31 cellular contexts compared by ENCODE assay signal in genomic region chr6:103396768-103397167, GRCh38.
DNase-seq lines count a peak whose midpoint lies in the region; ATAC-seq and TF ChIP-seq lines count a peak whose summit lies in the region.
"Had no signal": no experiment of that assay in that cellular context is flagged by ENCODE, and none has a peak within 500 bp of the region (broad histone marks: within the 10 kb centered on the region; RNA-seq: fewer than 3 reads in every experiment).

No MANE protein-coding gene starts in this region.

- no peaks in the 10 kb centered on the region for H3K9me3 ChIP-seq in HEK293 (ENCODE audit: control insufficient read depth, insufficient read depth, low read depth, low read length)
- H3K9me3 ChIP-seq: A549, BE2C, Caco-2 had no signal

- H3K4me1 Mint-ChIP-seq in activated naive CD4-positive, alpha-beta T cell treated with anti-CD3 and anti-CD28 coated beads, Interleukin-2, amount 10 ng/mL, durations not matched to agents 7 days and 5 days, result no peaks in the 10 kb centered on the region
- no peaks in the 10 kb centered on the region for H3K4me1 Mint-ChIP-seq in progenitor cell of endocrine pancreas (ENCODE audit: low read depth)
- H3K4me1 Mint-ChIP-seq: B cell; CD14-positive monocyte; CD4-positive, alpha-beta memory T cell; CD4-positive, CD25-positive, alpha-beta regulatory T cell; CD8-positive, alpha-beta memory T cell had no signal

- POLR2A ChIA-PET in HEK293 (lab: Yijun Ruan, JAX), result no interaction called here

- H3K9me3 Mint-ChIP-seq in activated naive CD4-positive, alpha-beta T cell treated with anti-CD3 and anti-CD28 coated beads, Interleukin-2, amount 10 ng/mL, durations not matched to agents 7 days and 5 days, result peaks cover 17% of the 10 kb centered on the region
- H3K9me3 Mint-ChIP-seq in activated naive CD4-positive, alpha-beta T cell treated with anti-CD3 and anti-CD28 coated beads, Interleukin-2, amount 50 U/mL, for 72 hours, result peaks cover 23% of the 10 kb centered on the region in 2 donors
- H3K9me3 Mint-ChIP-seq in progenitor cell of endocrine pancreas (ENCODE audit: low read depth), result peaks cover 9% of the 10 kb centered on the region

- H3K36me3 Mint-ChIP-seq in activated naive CD4-positive, alpha-beta T cell treated with anti-CD3 and anti-CD28 coated beads, Interleukin-2, amount 10 ng/mL, durations not matched to agents 7 days and 5 days, result no peaks in the 10 kb centered on the region
- no peaks in the 10 kb centered on the region for H3K36me3 Mint-ChIP-seq in activated naive CD4-positive, alpha-beta T cell treated with anti-CD3 and anti-CD28 coated beads, Interleukin-2, amount 50 U/mL, for 72 hours
- H3K36me3 Mint-ChIP-seq in progenitor cell of endocrine pancreas (ENCODE audit: insufficient read depth), result no peaks in the 10 kb centered on the region
- H3K36me3 Mint-ChIP-seq: CD14-positive monocyte; CD4-positive, alpha-beta memory T cell; CD4-positive, CD25-positive, alpha-beta regulatory T cell; CD8-positive, alpha-beta T cell had no signal

- no peak overlapping the region for H3K27ac Mint-ChIP-seq in activated naive CD4-positive, alpha-beta T cell treated with anti-CD3 and anti-CD28 coated beads, Interleukin-2, amount 10 ng/mL, durations not matched to agents 7 days and 5 days
- no peak overlapping the region for H3K27ac Mint-ChIP-seq in activated naive CD4-positive, alpha-beta T cell treated with anti-CD3 and anti-CD28 coated beads, Interleukin-2, amount 50 U/mL, for 72 hours
- no peak overlapping the region for H3K27ac Mint-ChIP-seq in progenitor cell of endocrine pancreas
- H3K27ac Mint-ChIP-seq: B cell; CD14-positive monocyte; CD4-positive, alpha-beta memory T cell; CD4-positive, alpha-beta T cell; CD4-positive, CD25-positive, alpha-beta regulatory T cell; CD8-positive, alpha-beta memory T cell; CD8-positive, alpha-beta T cell had no signal

- H3K4me1 ChIP-seq in HEK293 (ENCODE audit: control insufficient read depth, insufficient read depth, low read length), result no peaks in the 10 kb centered on the region
- H3K4me1 ChIP-seq: A549; BE2C; BLaER1; BLaER1 treated with 17β-estradiol and CSF1 and Interleukin-3, amounts not matched to agents 10 nM and 100 nM; Caco-2 had no signal

- H3K27me3 Mint-ChIP-seq in activated naive CD4-positive, alpha-beta T cell treated with anti-CD3 and anti-CD28 coated beads, Interleukin-2, amount 10 ng/mL, durations not matched to agents 7 days and 5 days, result no peaks in the 10 kb centered on the region
- no peaks in the 10 kb centered on the region for H3K27me3 Mint-ChIP-seq in progenitor cell of endocrine pancreas
- H3K27me3 Mint-ChIP-seq: B cell; CD4-positive, alpha-beta memory T cell; CD4-positive, alpha-beta T cell; CD4-positive, CD25-positive, alpha-beta regulatory T cell; CD8-positive, alpha-beta memory T cell had no signal

- no peak overlapping the region for H3K4me3 Mint-ChIP-seq in activated naive CD4-positive, alpha-beta T cell treated with anti-CD3 and anti-CD28 coated beads, Interleukin-2, amount 10 ng/mL, durations not matched to agents 7 days and 5 days
- H3K4me3 Mint-ChIP-seq in progenitor cell of endocrine pancreas (ENCODE audit: low read depth), result no peak overlapping the region
- H3K4me3 Mint-ChIP-seq: B cell; CD14-positive monocyte; CD4-positive, alpha-beta memory T cell; CD4-positive, alpha-beta T cell; CD4-positive, CD25-positive, alpha-beta regulatory T cell; CD8-positive, alpha-beta memory T cell; CD8-positive, alpha-beta T cell had no signal

- peak; percentile 17 for DNase-seq in activated naive CD4-positive, alpha-beta T cell treated with anti-CD3 and anti-CD28 coated beads, Interleukin-2, amount 10 ng/mL, durations not matched to agents 7 days and 5 days
- no peak for DNase-seq in activated naive CD4-positive, alpha-beta T cell treated with anti-CD3 and anti-CD28 coated beads, Interleukin-2, amount 50 U/mL, for 72 hours (ENCODE audit: low spot score in 2 of 2)
- DNase-seq in progenitor cell of endocrine pancreas (ENCODE audit: low spot score, unreplicated experiment), result no peak
- DNase-seq: 8988T; ACHN; AML-193; BE2C; C1 segment of cervical spinal cord; Caco-2; Calu3; CD4-positive, alpha-beta memory T cell; CD4-positive, alpha-beta T cell; CD4-positive, CD25-positive, alpha-beta regulatory T cell; CD8-positive, alpha-beta memory T cell; CD8-positive, alpha-beta T cell; COR-L47; DMS 273 treated with DMSO at 0.1 percent for 48 hours; DMS153; DMS53; DMS79; DMS79 treated with DMSO at 0.1 percent for 48 hours; DND-41; EL had no signal

- no peak for ATAC-seq in activated naive CD4-positive, alpha-beta T cell treated with anti-CD3 and anti-CD28 coated beads, Interleukin-2, amount 50 U/mL, for 72 hours
- ATAC-seq: A549; CD8-positive, alpha-beta T cell had no signal

- CTCF ChIA-PET in activated naive CD4-positive, alpha-beta T cell treated with anti-CD3 and anti-CD28 coated beads, Interleukin-2, amount 10 ng/mL, durations not matched to agents 7 days and 5 days (lab: Charles Lee), result no interaction called here
- CTCF ChIA-PET in HEK293 (lab: Yijun Ruan, JAX), result no interaction called here

- H3K4me3 ChIP-seq in HEK293 (ENCODE audit: low read depth, low read length), result no peak overlapping the region
- H3K4me3 ChIP-seq: A549; BLaER1; BLaER1 treated with 17β-estradiol and CSF1 and Interleukin-3, amounts not matched to agents 10 nM and 100 nM had no signal

- no peak for TF ChIP-seq CTCF in HEK293 (tag by site-specific recombination; IDR thresholded peaks at IDR 0.05)
- TF ChIP-seq CTCF in progenitor cell of endocrine pancreas (IDR thresholded peaks at IDR 0.05; ENCODE audit: unreplicated experiment), result no peak

- H3K27ac ChIP-seq in HEK293 (ENCODE audit: extremely low read depth, low read depth, low read length), result no peak overlapping the region
- H3K27ac ChIP-seq: 22Rv1; A549; BLaER1; BLaER1 treated with 17β-estradiol and CSF1 and Interleukin-3, amounts not matched to agents 10 nM and 100 nM; C4-2B had no signal

- H3K36me3 ChIP-seq in HEK293 (ENCODE audit: control insufficient read depth in 2 of 2, insufficient read depth in 1 of 2, low read length in 2 of 2), result no peaks in the 10 kb centered on the region
- H3K36me3 ChIP-seq: BE2C; BLaER1; BLaER1 treated with 17β-estradiol and CSF1 and Interleukin-3, amounts not matched to agents 10 nM and 100 nM had no signal

TF ChIP-seq in HEK293, 187 proteins besides CTCF, POLR2A, EP300 and RAD21:
- TF ChIP-seq ZNF571 (tag by site-specific recombination; IDR thresholded peaks at IDR 0.05) (no peak), SETDB1 (IDR thresholded peaks at IDR 0.05; ENCODE audit: insufficient read length, low read length) (peak; percentile 45), ZNF391 (tag by site-specific recombination; IDR thresholded peaks at IDR 0.05; ENCODE audit: borderline replicate concordance, low read depth) (no peak), ZNF585B (tag by site-specific recombination; IDR thresholded peaks at IDR 0.05) (peak; percentile 66), ZSCAN4 (tag by site-specific recombination; IDR thresholded peaks at IDR 0.05) (no peak), TRIM28 (IDR thresholded peaks at IDR 0.05; ENCODE audit: borderline replicate concordance, low read length) (peak; percentile 81; the same call in 1 of the 2 replicates), ZBTB6 (tag by site-specific recombination; IDR thresholded peaks at IDR 0.05) (no peak)
- TF ChIP-seq, protein P1, sequence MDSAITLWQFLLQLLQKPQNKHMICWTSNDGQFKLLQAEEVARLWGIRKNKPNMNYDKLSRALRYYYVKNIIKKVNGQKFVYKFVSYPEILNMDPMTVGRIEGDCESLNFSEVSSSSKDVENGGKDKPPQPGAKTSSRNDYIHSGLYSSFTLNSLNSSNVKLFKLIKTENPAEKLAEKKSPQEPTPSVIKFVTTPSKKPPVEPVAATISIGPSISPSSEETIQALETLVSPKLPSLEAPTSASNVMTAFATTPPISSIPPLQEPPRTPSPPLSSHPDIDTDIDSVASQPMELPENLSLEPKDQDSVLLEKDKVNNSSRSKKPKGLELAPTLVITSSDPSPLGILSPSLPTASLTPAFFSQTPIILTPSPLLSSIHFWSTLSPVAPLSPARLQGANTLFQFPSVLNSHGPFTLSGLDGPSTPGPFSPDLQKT (IDR thresholded peaks at IDR 0.05; ENCODE audit: borderline replicate concordance, low read depth, low read length), result no peak
